In the genomic region with DNA sequence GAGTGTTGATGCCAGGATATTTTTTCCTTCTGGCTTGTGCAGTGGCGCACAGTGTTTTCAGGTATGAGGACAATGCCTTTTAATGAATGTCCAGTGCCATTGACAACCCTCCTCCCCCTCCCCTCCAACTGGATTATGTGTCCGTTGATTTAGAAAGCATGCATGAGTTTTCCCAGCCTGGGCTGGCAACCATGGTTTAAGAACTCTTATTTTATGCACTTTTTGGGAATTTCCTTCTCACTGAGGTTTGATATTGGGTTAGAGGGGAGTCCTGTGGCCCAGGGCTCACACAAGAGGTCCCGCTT, we compare ENCODE assay signal across 21 cellular contexts. TPM values are rescaled to one million over a fixed set of nuclear protein-coding genes. Genes with fewer than 3 reads are reported as not detected.
DNase-seq lines count a peak whose midpoint lies in the region; ATAC-seq and TF ChIP-seq lines count a peak whose summit lies in the region.
"Had no signal": no experiment of that assay in that cellular context is flagged by ENCODE, and none has a peak within 500 bp of the region (broad histone marks: within the 10 kb centered on the region; RNA-seq: fewer than 3 reads in every experiment).

No MANE protein-coding gene starts in this region.

- ATAC-seq in GM21825 (IDR thresholded peaks at IDR 0.05; ENCODE audit: unreplicated experiment), result no peak
- ATAC-seq: GM23338, HCT116, HepG2 had no signal

- no peaks in the 10 kb centered on the region for H3K79me2 ChIP-seq in Karpas-422 (ENCODE audit: low read length)

- H3K4me3 ChIP-seq in Karpas-422 (ENCODE audit: low read length), result no peak overlapping the region
- H3K4me3 ChIP-seq in coronary artery, result no peak overlapping the region
- peak overlapping the region in 1 of 2 donors; percentile 15 for H3K4me3 ChIP-seq in stomach smooth muscle (ENCODE audit: low read length in 2 of 2)
- H3K4me3 ChIP-seq: GM23338 had no signal

- H3K36me3 Mint-ChIP-seq in nephron (ENCODE audit: low read depth), result peaks cover 42% of the 10 kb centered on the region

- DNase-seq in Karpas-422 (peak; percentile 23), coronary artery (ENCODE audit: low spot score) (no peak), 8988T (no peak)
- no peak for DNase-seq in stimulated activated naive CD4-positive, alpha-beta T cell (lab: John Stamatoyannopoulos, UW)
- DNase-seq: CD8-positive, alpha-beta memory T cell; DMS53; KBM-7; MV-4-11; NCI-H1694 treated with DMSO at 0.1 percent for 48 hours; NCI-H2107; NCI-H2227 treated with DMSO at 0.1 percent for 48 hours; NCI-H524; NCI-H82; OCI-M1; SHP77 treated with DMSO at 0.1 percent for 48 hours had no signal

- no peak overlapping the region for H3K4me2 ChIP-seq in Karpas-422 (ENCODE audit: low read depth, low read length, poor library complexity, severe bottlenecking)
- H3K4me2 ChIP-seq: GM23338 had no signal

- TF ChIP-seq CTCF in coronary artery (IDR thresholded peaks at IDR 0.05), result no peak
- TF ChIP-seq CTCF in nephron (IDR thresholded peaks at IDR 0.05; ENCODE audit: unreplicated experiment in 3 of 3), result no peak

- H3K36me3 ChIP-seq in Karpas-422 (ENCODE audit: insufficient read depth, low read length), result no peaks in the 10 kb centered on the region
- no peaks in the 10 kb centered on the region for H3K36me3 ChIP-seq in stomach smooth muscle (ENCODE audit: control insufficient read depth in 2 of 2, insufficient read depth in 2 of 2, low read length in 2 of 2)

- H3K27ac Mint-ChIP-seq in nephron, result peak overlapping the region; percentile 82 to 94 (median 90)
- H3K27ac Mint-ChIP-seq: CD8-positive, alpha-beta memory T cell had no signal

- no peaks in the 10 kb centered on the region for H3K27me3 Mint-ChIP-seq in nephron (ENCODE audit: low read depth)

- H4K20me1 ChIP-seq in Karpas-422 (ENCODE audit: insufficient read depth, low read depth, low read length), result peaks cover 35% of the 10 kb centered on the region; the same call in 1 of the 2 replicates

- H3K9me3 ChIP-seq in Karpas-422 (ENCODE audit: low read length) (no peaks in the 10 kb centered on the region), stomach smooth muscle (ENCODE audit: control insufficient read depth in 2 of 2, low read length in 2 of 2) (no peaks in the 10 kb centered on the region)

- H3K27me3 ChIP-seq in Karpas-422 (ENCODE audit: low read length) (0 out of 2 replicates have a peak, but pooled peaks cover 2% of the 10 kb centered on the region), stomach smooth muscle (ENCODE audit: control insufficient read depth in 1 of 2, insufficient read depth in 2 of 2, low read length in 2 of 2) (no peaks in the 10 kb centered on the region)

- H3K27ac ChIP-seq in Karpas-422 (ENCODE audit: low read length) (no peak overlapping the region), coronary artery (peak overlapping the region; percentile 19 to 54), stomach smooth muscle (ENCODE audit: low read length) (peak overlapping the region; percentile 37)

- peaks cover 18% of the 10 kb centered on the region for H3K9me3 Mint-ChIP-seq in nephron

- H3K9ac ChIP-seq in Karpas-422 (ENCODE audit: low read length) (no peak overlapping the region), stomach smooth muscle (ENCODE audit: low read length in 2 of 2) (no peak overlapping the region)

- H3K4me1 Mint-ChIP-seq in nephron, result peaks cover 58% of the 10 kb centered on the region

- H3K9me2 ChIP-seq in Karpas-422 (replicated peaks; ENCODE audit: insufficient read depth, low read length), result no peaks in the 10 kb centered on the region

- no peak overlapping the region for H2AFZ ChIP-seq in Karpas-422 (ENCODE audit: low read length)
- H2AFZ ChIP-seq: GM23338 had no signal

- H3K4me1 ChIP-seq in Karpas-422 (ENCODE audit: low read length), result no peaks in the 10 kb centered on the region
- peaks cover 34% of the 10 kb centered on the region for H3K4me1 ChIP-seq in stomach smooth muscle (ENCODE audit: control insufficient read depth, insufficient read depth, low read length)

- peak overlapping the region in 1 of 3 experiments; percentile 43 for H3K4me3 Mint-ChIP-seq in nephron
- H3K4me3 Mint-ChIP-seq: CD8-positive, alpha-beta memory T cell; GM23338 had no signal

RNA-seq across cellular contexts. Expression of gene ACVR2B, which starts 7.3 kb away (rescaled TPM):
- total RNA-seq in Karpas-422 (2014; rRNA removed; shearing (Covaris generic); ENCODE audit: low replicate concordance), result 2.4 and 3.5 TPM in 2 replicates

RNA-seq across cellular contexts. Expression of gene EXOG, which starts 35.1 kb away (rescaled TPM):
- 21.4 and 33.2 TPM in 2 replicates for total RNA-seq in Karpas-422 (2014; rRNA removed; shearing (Covaris generic); ENCODE audit: low replicate concordance)
